ENCODE assay signal across 8 cellular contexts in genomic region chr3:100650651-100651611, GRCh38. TPM values are rescaled to one million over a fixed set of nuclear protein-coding genes. Genes with fewer than 3 reads are reported as not detected.
A peak's percentile ranks its signal among the peaks of the same experiment; 100 is the strongest.
DNase-seq lines count a peak whose midpoint lies in the region; ATAC-seq and TF ChIP-seq lines count a peak whose summit lies in the region.

No MANE protein-coding gene starts in this region.

- H3K36me3 Mint-ChIP-seq in activated T-helper 17 cell treated with anti-CD3 and anti-CD28 coated beads, Interleukin-2, amount 50 U/mL, for 72 hours (ENCODE audit: low read depth): no peaks in the 10 kb centered on the region
- no peaks in the 10 kb centered on the region for H3K36me3 Mint-ChIP-seq in nephron progenitor cell (ENCODE audit: low read depth)

- peaks cover 1% of the 10 kb centered on the region for H3K27me3 Mint-ChIP-seq in activated T-helper 17 cell treated with anti-CD3 and anti-CD28 coated beads, Interleukin-2, amount 50 U/mL, for 72 hours
- peaks cover 7% of the 10 kb centered on the region for H3K27me3 Mint-ChIP-seq in nephron progenitor cell (ENCODE audit: low read depth, poor library complexity)

- peaks cover 15% of the 10 kb centered on the region for H3K4me1 Mint-ChIP-seq in activated T-helper 17 cell treated with anti-CD3 and anti-CD28 coated beads, Interleukin-2, amount 50 U/mL, for 72 hours
- H3K4me1 Mint-ChIP-seq in nephron progenitor cell: no peaks in the 10 kb centered on the region

- H3K4me3 Mint-ChIP-seq in activated T-helper 17 cell treated with anti-CD3 and anti-CD28 coated beads, Interleukin-2, amount 50 U/mL, for 72 hours: peak overlapping the region; percentile 62
- H3K4me3 Mint-ChIP-seq in nephron progenitor cell: no peak overlapping the region

- DNase-seq in GM13976 (ENCODE audit: low spot score) (peak; percentile 62), HS-27A (ENCODE audit: low read depth) (peak; percentile 38), lung microvascular endothelial cell (ENCODE audit: low read depth in 2 of 2) (peak; percentile 65 to 84), substantia nigra (lab: John Stamatoyannopoulos, UW) (no peak), NCI-H226 (no peak), nephron progenitor cell (no peak)

- peak overlapping the region; percentile 84 for H3K27ac Mint-ChIP-seq in activated T-helper 17 cell treated with anti-CD3 and anti-CD28 coated beads, Interleukin-2, amount 50 U/mL, for 72 hours
- no peak overlapping the region for H3K27ac Mint-ChIP-seq in nephron progenitor cell

- H3K9me3 Mint-ChIP-seq in activated T-helper 17 cell treated with anti-CD3 and anti-CD28 coated beads, Interleukin-2, amount 50 U/mL, for 72 hours: no peaks in the 10 kb centered on the region
- H3K9me3 Mint-ChIP-seq in nephron progenitor cell: no peaks in the 10 kb centered on the region

- TF ChIP-seq CTCF in GM13976 (IDR thresholded peaks at IDR 0.05; ENCODE audit: borderline replicate concordance, control extremely low read depth, extremely low read depth, insufficient read depth, missing control alignments) (peak; percentile 36), nephron progenitor cell (IDR thresholded peaks at IDR 0.05) (no peak)

- ATAC-seq in GM21528 (IDR thresholded peaks at IDR 0.05; ENCODE audit: low FRiP score, unreplicated experiment): peak; percentile 98
- ATAC-seq in activated T-helper 17 cell treated with anti-CD3 and anti-CD28 coated beads, Interleukin-2, amount 50 U/mL, for 72 hours (replicated peaks): peak; percentile 98

- in situ Hi-C loops in GM13976 (cut with MboI; ENCODE audit: low sequenced_read_pairs, unreplicated experiment): no loop called here

- no peak overlapping the region for H3K27ac ChIP-seq in substantia nigra (ENCODE audit: low read depth, low read length, poor library complexity, severe bottlenecking)

RNA-seq across cellular contexts. Expression of gene ADGRG7, which starts 41.5 kb away (rescaled TPM):
- not detected for total RNA-seq in activated T-helper 17 cell treated with anti-CD3 and anti-CD28 coated beads, Interleukin-2, amount 50 U/mL, for 72 hours
- total RNA-seq in lung microvascular endothelial cell: not detected in 2 replicates

RNA-seq across cellular contexts. Expression of gene TFG, which starts 58.4 kb away (rescaled TPM):
- 10 to 100 TPM; 49.5 to 71.8 TPM for total RNA-seq in activated T-helper 17 cell treated with anti-CD3 and anti-CD28 coated beads, Interleukin-2, amount 50 U/mL, for 72 hours
- total RNA-seq in lung microvascular endothelial cell: 36.1 and 39.4 TPM in 2 replicates

Comparison
In these comparisons a context has a peak if more than half of its experiments do, and no peak if none do; other contexts are left out.
1. DNase-seq: peak in GM13976 (single experiment), HS-27A (single experiment) and lung microvascular endothelial cell (2 of 2); none in substantia nigra (0 of 49), NCI-H226 (single experiment) and nephron progenitor cell (single experiment).